In genomic region chr13:102682727-102683126, GRCh38 we compare ENCODE assay signal across 18 cellular contexts. TPM values are rescaled to one million over a fixed set of nuclear protein-coding genes. Genes with fewer than 3 reads are reported as not detected.
A peak's percentile ranks its signal among the peaks of the same experiment; 100 is the strongest.
DNase-seq lines count a peak whose midpoint lies in the region; ATAC-seq, FAIRE-seq and TF ChIP-seq lines count a peak whose summit lies in the region.
"Had no signal": no experiment of that assay in that cellular context is flagged by ENCODE, and none has a peak within 500 bp of the region (broad histone marks: within the 10 kb centered on the region; RNA-seq: fewer than 3 reads in every experiment).

No MANE protein-coding gene starts in this region.

- no peaks in the 10 kb centered on the region for H3K27me3 ChIP-seq in CD4-positive, CD25-positive, alpha-beta regulatory T cell (ENCODE audit: control insufficient read depth, insufficient read depth, low read length)
- no peaks in the 10 kb centered on the region for H3K27me3 ChIP-seq in CD8-positive, alpha-beta T cell (ENCODE audit: insufficient read depth, low read length)
- H3K27me3 ChIP-seq in K562 (ENCODE audit: control insufficient read depth in 2 of 2, insufficient read depth in 2 of 2, low read length in 2 of 2): no peaks in the 10 kb centered on the region; a peak in 1 of 5 replicates
- H3K27me3 ChIP-seq: BLaER1 treated with 17β-estradiol and CSF1 and Interleukin-3, amounts not matched to agents 10 nM and 100 nM; SJSA1 had no signal

- H3K9me3 Mint-ChIP-seq in CD4-positive, CD25-positive, alpha-beta regulatory T cell: peaks cover 0 to under 1% (median 0%) of the 10 kb centered on the region in 7 donors
- H3K9me3 Mint-ChIP-seq in CD8-positive, alpha-beta T cell: no peaks in the 10 kb centered on the region
- H3K9me3 Mint-ChIP-seq: GM23338 had no signal

- no TSS peak for BruUV-seq in K562 (replicated peaks; lab: Mats Ljungman, UMichigan)

- CTCF ChIA-PET in CD8-positive, alpha-beta T cell (lab: Charles Lee): interaction anchor here (0.9 to 1.2 kb wide), 2 partner anchors 31 to 91 kb away, joined by 3 read pairs; no protein-coding TSS in a partner anchor
- CTCF ChIA-PET in K562 (lab: Yijun Ruan, JAX; ENCODE audit: low intra/inter-chr PET ratio): no interaction called here

- H3K9me1 ChIP-seq in K562 (ENCODE audit: control insufficient read depth, insufficient read depth, low read length): no peaks in the 10 kb centered on the region

- H3K4me3 ChIP-seq in CD4-positive, CD25-positive, alpha-beta regulatory T cell (ENCODE audit: low read depth, low read length): no peak overlapping the region
- no peak overlapping the region for H3K4me3 ChIP-seq in CD8-positive, alpha-beta T cell (ENCODE audit: low read depth, low read length)
- no peak overlapping the region for H3K4me3 ChIP-seq in K562
- H3K4me3 ChIP-seq: BLaER1 treated with 17β-estradiol and CSF1 and Interleukin-3, amounts not matched to agents 10 nM and 100 nM; GM23338; SJSA1 had no signal

- no peak for TF ChIP-seq CTCF in CD8-positive, alpha-beta T cell (IDR thresholded peaks at IDR 0.05)
- no peak for TF ChIP-seq CTCF in K562 (IDR thresholded peaks at IDR 0.05 in 2 of 3, conservative IDR thresholded peaks at IDR 0.05 in 1 of 3; ENCODE audit: insufficient read depth in 2 of 3, low read depth in 1 of 3, low read length in 3 of 3)

- in situ Hi-C loops in K562 (cut with MboI): no loop called here

- 7% methylated on average over 3 of the region's 3 CpGs for WGBS in K562 (ENCODE audit: insufficient coverage, low coverage, missing lambda C conversion rate)

- H3K27ac Mint-ChIP-seq in CD4-positive, CD25-positive, alpha-beta regulatory T cell: peak overlapping the region in 2 of 3 donors; percentile 4 to 22
- peak overlapping the region; percentile 23 for H3K27ac Mint-ChIP-seq in CD8-positive, alpha-beta T cell
- H3K27ac Mint-ChIP-seq: GM23338 had no signal

- POLR2A ChIA-PET in CD8-positive, alpha-beta T cell (lab: Charles Lee): no interaction called here
- POLR2A ChIA-PET in K562 (lab: Yijun Ruan, JAX): interaction anchor here (0.5 to 1.2 kb wide), 2 partner anchors 10 to 87 kb away, joined by 3 to 4 read pairs; no protein-coding TSS in a partner anchor

- TF ChIP-seq EP300 in K562 (IDR thresholded peaks at IDR 0.05; ENCODE audit: low read length): no peak

- H3K36me3 Mint-ChIP-seq in CD4-positive, CD25-positive, alpha-beta regulatory T cell: peaks cover 7% of the 10 kb centered on the region
- peaks cover 16% of the 10 kb centered on the region for H3K36me3 Mint-ChIP-seq in CD8-positive, alpha-beta T cell

- H3K27me3 Mint-ChIP-seq in CD4-positive, CD25-positive, alpha-beta regulatory T cell: no peaks in the 10 kb centered on the region
- no peaks in the 10 kb centered on the region for H3K27me3 Mint-ChIP-seq in CD8-positive, alpha-beta T cell (ENCODE audit: low read depth)

- no peaks in the 10 kb centered on the region for H3K79me2 ChIP-seq in K562 (ENCODE audit: control insufficient read depth, insufficient read depth, low read length)

- no peak for TF ChIP-seq POLR2A in K562 (conservative IDR thresholded peaks at IDR 0.05)

- ATAC-seq in CD4-positive, CD25-positive, alpha-beta regulatory T cell (ENCODE audit: low read depth in 2 of 2): no peak
- ATAC-seq in CD8-positive, alpha-beta T cell: no peak
- ATAC-seq in HG02885 (IDR thresholded peaks at IDR 0.05; ENCODE audit: poor library complexity, unreplicated experiment): peak; percentile 33
- ATAC-seq in K562: no peak
- ATAC-seq in GM21381 (IDR thresholded peaks at IDR 0.05; ENCODE audit: unreplicated experiment): no peak
- ATAC-seq: GM23338, HCT116 had no signal

- H4K20me1 ChIP-seq in K562 (replicated peaks; ENCODE audit: control insufficient read depth, insufficient read depth, low read length): no peaks in the 10 kb centered on the region

- FAIRE-seq in K562 (lab: Jason Lieb, UNC): no peak

- peaks cover 24% of the 10 kb centered on the region for H3K36me3 ChIP-seq in CD4-positive, CD25-positive, alpha-beta regulatory T cell (ENCODE audit: control insufficient read depth, insufficient read depth, low read length)
- H3K36me3 ChIP-seq in CD8-positive, alpha-beta T cell (ENCODE audit: insufficient read depth, low read length): peaks cover 3% of the 10 kb centered on the region
- peaks cover 18% of the 10 kb centered on the region for H3K36me3 ChIP-seq in K562 (ENCODE audit: control insufficient read depth, insufficient read depth, low read length)

- intact Hi-C loops in CD8-positive, alpha-beta T cell (cut with DNase I, micrococcal nuclease): loop anchor here in 1 of 2 experiments (5.0 kb wide), 2 partner anchors 90 to 165 kb away; partner anchors contain the start of genes ERCC5 and TEX30
- intact Hi-C loops in K562 (cut with micrococcal nuclease): no loop called here

- H3K9me3 ChIP-seq in CD4-positive, CD25-positive, alpha-beta regulatory T cell (ENCODE audit: control insufficient read depth in 2 of 2, low read length in 2 of 2): no peaks in the 10 kb centered on the region
- no peaks in the 10 kb centered on the region for H3K9me3 ChIP-seq in CD8-positive, alpha-beta T cell (ENCODE audit: low read length)
- no peaks in the 10 kb centered on the region for H3K9me3 ChIP-seq in K562 (replicated peaks; ENCODE audit: control insufficient read depth, insufficient read depth, low read depth, low read length)
- H3K9me3 ChIP-seq: SJSA1 had no signal

- H3K4me2 ChIP-seq in K562 (ENCODE audit: insufficient read depth, low read length): no peak overlapping the region
- H3K4me2 ChIP-seq: BLaER1 treated with 17β-estradiol and CSF1 and Interleukin-3, amounts not matched to agents 10 nM and 100 nM; GM23338 had no signal

- H3K4me3 Mint-ChIP-seq in CD4-positive, CD25-positive, alpha-beta regulatory T cell: no peak overlapping the region
- H3K4me3 Mint-ChIP-seq in CD8-positive, alpha-beta T cell: no peak overlapping the region
- H3K4me3 Mint-ChIP-seq: GM23338 had no signal

- DNase-seq in CD4-positive, CD25-positive, alpha-beta regulatory T cell: no peak
- DNase-seq in CD8-positive, alpha-beta T cell: no peak
- DNase-seq in K562 (ENCODE audit: extremely low read depth in 1 of 4, low spot score in 3 of 4) (no peak), NCI-H446 treated with DMSO at 0.1 percent for 48 hours (lab: John Stamatoyannopoulos, UW) (no peak), NOMO-1 treated with dmso at 0.1 percent for 144 hours (lab: John Stamatoyannopoulos, UW; ENCODE audit: unreplicated experiment) (no peak)
- DNase-seq: DMS79 treated with DMSO at 0.1 percent for 48 hours, MM.1S, NCI-H1105 treated with DMSO at 0.1 percent for 48 hours, NCI-H1694, NCI-H2107, NCI-H524 had no signal

- no peaks in the 10 kb centered on the region for H3K4me1 ChIP-seq in CD4-positive, CD25-positive, alpha-beta regulatory T cell (ENCODE audit: control insufficient read depth, insufficient read depth, low read length, poor library complexity, severe bottlenecking)
- H3K4me1 ChIP-seq in CD8-positive, alpha-beta T cell (ENCODE audit: insufficient read depth, low read length): peaks cover 13% of the 10 kb centered on the region
- no peaks in the 10 kb centered on the region for H3K4me1 ChIP-seq in K562 (replicated peaks in 1 of 2; ENCODE audit: control insufficient read depth in 2 of 2, insufficient read depth in 2 of 2, low read length in 2 of 2)

- H3K4me1 Mint-ChIP-seq in CD4-positive, CD25-positive, alpha-beta regulatory T cell: peaks cover 18 to 38% (median 29%) of the 10 kb centered on the region in 4 donors
- H3K4me1 Mint-ChIP-seq in CD8-positive, alpha-beta T cell (ENCODE audit: low read depth): peaks cover 44% of the 10 kb centered on the region

- H3K9ac ChIP-seq in K562 (ENCODE audit: insufficient read depth in 1 of 2, low read depth in 2 of 2, low read length in 2 of 2): no peak overlapping the region
- H3K9ac ChIP-seq: BLaER1 treated with 17β-estradiol and CSF1 and Interleukin-3, amounts not matched to agents 10 nM and 100 nM had no signal

- H2AFZ ChIP-seq in K562 (ENCODE audit: low read depth, low read length): no peak overlapping the region
- H2AFZ ChIP-seq: GM23338 had no signal

- H3K27ac ChIP-seq in CD4-positive, CD25-positive, alpha-beta regulatory T cell (ENCODE audit: insufficient read depth, low read length, poor library complexity, severe bottlenecking): no peak overlapping the region
- no peak overlapping the region for H3K27ac ChIP-seq in CD8-positive, alpha-beta T cell (ENCODE audit: low read depth, low read length)
- no peak overlapping the region for H3K27ac ChIP-seq in K562 (ENCODE audit: extremely low read depth, low read depth, low read length)
- H3K27ac ChIP-seq: BLaER1 treated with 17β-estradiol and CSF1 and Interleukin-3, amounts not matched to agents 10 nM and 100 nM; SJSA1 had no signal

- TF ChIP-seq RAD21 in K562 (CRISPR knock-in tag; conservative IDR thresholded peaks at IDR 0.05 in 1 of 2, IDR thresholded peaks at IDR 0.05 in 1 of 2): no peak

TF ChIP-seq in K562, 482 proteins besides CTCF, POLR2A, EP300 and RAD21:
- no peak for TF ChIP-seq ARHGAP35 (IDR thresholded peaks at IDR 0.05; ENCODE audit: partially characterized antibody)
- peak; percentile 15 for TF ChIP-seq ZFP36 (IDR thresholded peaks at IDR 0.05; ENCODE audit: low read depth, low read length, partially characterized antibody)
TF ChIP-seq in K562: peak in this region for 1.

RNA-seq across cellular contexts. Expression of gene METTL21C, which starts 12.1 kb away (rescaled TPM):
- not detected for total RNA-seq in CD4-positive, CD25-positive, alpha-beta regulatory T cell
- polyA plus RNA-seq in CD4-positive, CD25-positive, alpha-beta regulatory T cell: not detected
- total RNA-seq in CD8-positive, alpha-beta T cell: not detected
- not detected in 2 replicates for total RNA-seq in K562 (2011; cell fraction: chromatin; rRNA removed; ENCODE audit: low replicate concordance)
- total RNA-seq in K562 (2011; cell fraction: nucleolus; rRNA removed): not detected in 2 replicates
- not detected in 2 replicates for total RNA-seq in K562 (2011; cell fraction: nucleoplasm; rRNA removed)
- total RNA-seq in K562 (2014; rRNA removed): not detected in 2 replicates
- total RNA-seq in K562 (2014; rRNA removed; fragmentation: Illumina TruSeq; extraction: Trizol): not detected in 2 replicates
- not detected in 2 replicates for total RNA-seq in K562 (2015; rRNA removed; fragmentation: Illumina TruSeq; extraction: Trizol)
- total RNA-seq in K562 (2021): not detected in 2 replicates
- polyA plus RNA-seq in K562 (2011; rRNA removed): not detected in 2 replicates
- not detected in 2 replicates for polyA plus RNA-seq in K562 (2011; cell fraction: cytosol; rRNA removed)
- not detected in 2 replicates for polyA plus RNA-seq in K562 (2011; cell fraction: nucleus; rRNA removed)
- not detected in 2 replicates for polyA plus RNA-seq in K562 (2012)
- not detected in 2 replicates for polyA plus RNA-seq in K562 (2014; fragmentation: Illumina TruSeq; extraction: Trizol)
- polyA plus RNA-seq in K562 (2014; fragmentation: Nextera tagmentation; extraction: Ambion mirVana): not detected
- not detected in 2 replicates for polyA plus RNA-seq in K562 (2014; rRNA removed)
- polyA minus RNA-seq in K562 (2011; rRNA and poly(A)+ RNA removed): not detected in 2 replicates
- not detected in 2 replicates for polyA minus RNA-seq in K562 (2011; cell fraction: cytosol; rRNA and poly(A)+ RNA removed)
- polyA minus RNA-seq in K562 (2011; cell fraction: nucleus; rRNA and poly(A)+ RNA removed): not detected in 2 replicates
- total RNA-seq: GM23338, LHCN-M2, SJSA1 had no signal
- polyA plus RNA-seq: GM23338 had no signal
